ENCODE assay signal across 36 cellular contexts in genomic region chr11:83760942-83761341, GRCh38.
"Had no signal": no experiment of that assay in that cellular context is flagged by ENCODE, and none has a peak within 500 bp of the region (broad histone marks: within the 10 kb centered on the region; RNA-seq: fewer than 3 reads in every experiment).

No MANE protein-coding gene starts in this region.

- H3K27me3 Mint-ChIP-seq: activated naive CD4-positive, alpha-beta T cell treated with anti-CD3 and anti-CD28 coated beads, Interleukin-2, amount 50 U/mL, for 24 hours; activated naive CD8-positive, alpha-beta T cell treated with anti-CD3 and anti-CD28 coated beads, Interleukin-2, amount 10 ng/mL, durations not matched to agents 7 days and 5 days; activated T-helper 17 cell treated with anti-CD3 and anti-CD28 coated beads, Interleukin-2, amount 50 U/mL, for 72 hours; central memory CD8-positive, alpha-beta T cell had no signal

- H3K27ac ChIP-seq: ascending aorta, cardiac muscle cell, RWPE1, VCaP had no signal

- ATAC-seq: activated CD8-positive, alpha-beta T cell treated with anti-CD3 and anti-CD28 coated beads for 36 hours; activated T-cell treated with anti-CD3 and anti-CD28 coated beads, Interleukin-2, amount 50 U/mL, for 72 hours; activated T-helper 17 cell treated with anti-CD3 and anti-CD28 coated beads, Interleukin-2, amount 50 U/mL, for 72 hours; PC-3; Right ventricle myocardium inferior had no signal

- H3K9me3 Mint-ChIP-seq: activated CD8-positive, alpha-beta T cell treated with anti-CD3 and anti-CD28 coated beads for 36 hours; activated naive CD4-positive, alpha-beta T cell treated with anti-CD3 and anti-CD28 coated beads, Interleukin-2, amount 50 U/mL, for 24 hours; activated naive CD8-positive, alpha-beta T cell treated with anti-CD3 and anti-CD28 coated beads, Interleukin-2, amount 10 ng/mL, durations not matched to agents 7 days and 5 days; activated T-cell treated with anti-CD3 and anti-CD28 coated beads, Interleukin-2, amount 50 U/mL, for 72 hours; activated T-helper 17 cell treated with anti-CD3 and anti-CD28 coated beads, Interleukin-2, amount 50 U/mL, for 72 hours had no signal

- H3K27ac Mint-ChIP-seq: activated CD8-positive, alpha-beta T cell treated with anti-CD3 and anti-CD28 coated beads for 36 hours; activated naive CD4-positive, alpha-beta T cell treated with anti-CD3 and anti-CD28 coated beads, Interleukin-2, amount 50 U/mL, for 24 hours; activated naive CD8-positive, alpha-beta T cell treated with anti-CD3 and anti-CD28 coated beads, Interleukin-2, amount 10 ng/mL, durations not matched to agents 7 days and 5 days; activated T-cell treated with anti-CD3 and anti-CD28 coated beads, Interleukin-2, amount 50 U/mL, for 72 hours; activated T-helper 17 cell treated with anti-CD3 and anti-CD28 coated beads, Interleukin-2, amount 50 U/mL, for 72 hours had no signal

- H3K4me1 Mint-ChIP-seq: activated naive CD4-positive, alpha-beta T cell treated with anti-CD3 and anti-CD28 coated beads, Interleukin-2, amount 50 U/mL, for 24 hours; activated naive CD8-positive, alpha-beta T cell treated with anti-CD3 and anti-CD28 coated beads, Interleukin-2, amount 10 ng/mL, durations not matched to agents 7 days and 5 days; activated T-helper 17 cell treated with anti-CD3 and anti-CD28 coated beads, Interleukin-2, amount 50 U/mL, for 72 hours; central memory CD8-positive, alpha-beta T cell had no signal

- H3K4me3 ChIP-seq: ascending aorta, cardiac muscle cell had no signal

- H3K4me3 Mint-ChIP-seq: activated CD8-positive, alpha-beta T cell treated with anti-CD3 and anti-CD28 coated beads for 36 hours; activated naive CD4-positive, alpha-beta T cell treated with anti-CD3 and anti-CD28 coated beads, Interleukin-2, amount 50 U/mL, for 24 hours; activated naive CD8-positive, alpha-beta T cell treated with anti-CD3 and anti-CD28 coated beads, Interleukin-2, amount 10 ng/mL, durations not matched to agents 7 days and 5 days; activated T-cell treated with anti-CD3 and anti-CD28 coated beads, Interleukin-2, amount 50 U/mL, for 72 hours; activated T-helper 17 cell treated with anti-CD3 and anti-CD28 coated beads, Interleukin-2, amount 50 U/mL, for 72 hours; central memory CD8-positive, alpha-beta T cell had no signal

- H3K27me3 ChIP-seq: ascending aorta, cardiac muscle cell had no signal

- DNase-seq: activated CD4-positive, alpha-beta T cell treated with anti-CD3 and anti-CD28 coated beads for 1 hour; activated CD4-positive, alpha-beta T cell treated with anti-CD3 and anti-CD28 coated beads for 48 hours; activated CD4-positive, alpha-beta T cell treated with anti-CD3 and anti-CD28 coated beads, Interleukin-2, amount 50 U/mL, for 4 hours; activated CD4-positive, CD25-positive, alpha-beta regulatory T cell; activated CD8-positive, alpha-beta T cell treated with anti-CD3 and anti-CD28 coated beads for 36 hours; activated effector memory CD4-positive, alpha-beta T cell treated with anti-CD3 and anti-CD28 coated beads, Interleukin-2, amount 50 U/mL, for 16 hours; activated naive CD4-positive, alpha-beta T cell treated with Interleukin-2 at 50 U/mL for 16 hours; activated naive CD8-positive, alpha-beta T cell treated with anti-CD3 and anti-CD28 coated beads, Interleukin-2, amount 10 ng/mL, durations not matched to agents 7 days and 5 days; activated T-cell treated with anti-CD3 and anti-CD28 coated beads, Interleukin-2, amount 50 U/mL, for 1 hour; activated T-cell treated with anti-CD3 and anti-CD28 coated beads, Interleukin-2, amount 50 U/mL, for 72 hours; amygdala; Karpas-422; KBM-7; NCI-H1105; NCI-H1417 treated with DMSO at 0.1 percent for 48 hours; NCI-H2029; NCI-H2171 treated with DMSO at 0.1 percent for 48 hours; NCI-H226; NCI-H446 treated with DMSO at 0.1 percent for 48 hours; NCI-H526; NCI-H748 treated with DMSO at 0.1 percent for 48 hours; NK-92 treated with Interleukin-12 subunit alpha and Interleukin-12 subunit beta, amount 100 ng/mL, for 24 hours; PC-3; SIG-M5; SW 1271; T-helper 1 cell; T-helper 2 cell; T-helper 9 cell had no signal

- H3K36me3 Mint-ChIP-seq: activated naive CD4-positive, alpha-beta T cell treated with anti-CD3 and anti-CD28 coated beads, Interleukin-2, amount 50 U/mL, for 24 hours; activated naive CD8-positive, alpha-beta T cell treated with anti-CD3 and anti-CD28 coated beads, Interleukin-2, amount 10 ng/mL, durations not matched to agents 7 days and 5 days had no signal
